21 cellular contexts compared by ENCODE assay signal in the genomic region with DNA sequence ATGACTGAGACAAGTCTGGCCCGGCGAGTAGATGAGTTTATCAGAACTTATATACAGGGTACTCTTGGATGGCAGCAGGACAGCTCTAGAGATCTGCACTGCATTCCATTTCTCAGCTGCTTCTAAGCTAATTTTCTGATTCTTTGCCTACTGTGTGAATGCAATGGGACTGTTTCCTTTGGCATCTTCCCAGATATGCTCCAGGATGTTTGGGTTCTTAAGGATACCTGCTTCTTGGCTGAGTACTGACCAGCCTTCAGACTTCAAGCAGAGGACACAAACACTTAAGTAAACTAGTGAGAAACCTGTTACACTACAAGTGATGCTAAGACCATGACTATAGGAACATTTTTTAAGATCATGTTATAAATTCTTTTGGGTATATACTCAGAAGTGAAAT.
DNase-seq lines count a peak whose midpoint lies in the region; ATAC-seq, FAIRE-seq and TF ChIP-seq lines count a peak whose summit lies in the region.
"Had no signal": no experiment of that assay in that cellular context is flagged by ENCODE, and none has a peak within 500 bp of the region (broad histone marks: within the 10 kb centered on the region; RNA-seq: fewer than 3 reads in every experiment).

No MANE protein-coding gene starts in this region.

- TF ChIP-seq EP300 in H1 (IDR thresholded peaks at IDR 0.05; ENCODE audit: borderline replicate concordance in 1 of 2, low read depth in 2 of 2, low read length in 2 of 2) (no peak), esophagus muscularis mucosa (IDR thresholded peaks at IDR 0.05) (no peak)

- H4K8ac ChIP-seq in H1 (ENCODE audit: extremely low read depth, insufficient read depth, low read length), result no peak overlapping the region

- H3K27ac Mint-ChIP-seq in MCF 10A (ENCODE audit: low read depth, unreplicated experiment) (no peak overlapping the region), neural progenitor cell (no peak overlapping the region)
- H3K27ac Mint-ChIP-seq: B cell; CD4-positive, CD25-positive, alpha-beta regulatory T cell; CD8-positive, alpha-beta T cell; H9 had no signal

- no peaks in the 10 kb centered on the region for H3K4me1 ChIP-seq in breast epithelium
- no peaks in the 10 kb centered on the region for H3K4me1 ChIP-seq in H1 (replicated peaks in 1 of 4; ENCODE audit: control insufficient read depth in 3 of 4, insufficient read depth in 4 of 4, low read length in 3 of 4)
- H3K4me1 ChIP-seq in neural progenitor cell, result no peaks in the 10 kb centered on the region
- H3K4me1 ChIP-seq in esophagus muscularis mucosa, result no peaks in the 10 kb centered on the region
- H3K4me1 ChIP-seq: BLaER1, Caco-2 had no signal

- H3F3A ChIP-seq in neural progenitor cell (ENCODE audit: low read depth), result no peaks in the 10 kb centered on the region

- no peak overlapping the region for H2BK15ac ChIP-seq in H1 (ENCODE audit: low read length)

- no peak for TF ChIP-seq RAD21 in H1 (IDR thresholded peaks at IDR 0.05 in 1 of 2, conservative IDR thresholded peaks at IDR 0.05 in 1 of 2; ENCODE audit: low read depth in 2 of 2, low read length in 2 of 2)

- no peak overlapping the region for H2BK120ac ChIP-seq in H1 (replicated peaks; ENCODE audit: low read depth, low read length)

- POLR2A ChIA-PET in MCF 10A (lab: Yijun Ruan, JAX) (no interaction called here), H1 (lab: Charles Lee; ENCODE audit: partially characterized antibody) (no interaction called here)

- H4K20me1 ChIP-seq in H1 (replicated peaks in 1 of 2; ENCODE audit: control insufficient read depth in 1 of 2, insufficient read depth in 2 of 2, low read length in 2 of 2) (no peaks in the 10 kb centered on the region), neural progenitor cell (ENCODE audit: low read depth) (no peaks in the 10 kb centered on the region)
- H4K20me1 ChIP-seq: BLaER1 had no signal

- WGBS in H1 (ENCODE audit: extremely low coverage in 1 of 2, insufficient coverage in 1 of 2, insufficient read length in 1 of 2, insufficient replicate concordance in 2 of 2, low coverage in 1 of 2, low lambda C conversion rate in 2 of 2, missing lambda C conversion rate in 1 of 2), 2 experiments, result 94% methylated on average over 2 of the region's 2 CpGs; no CpG with 5 or more reads in 1 of the 2 experiments
- WGBS in esophagus muscularis mucosa, result 68% methylated on average over 2 of the region's 2 CpGs

- CTCF ChIA-PET in MCF 10A (lab: Yijun Ruan, JAX), result no interaction called here
- CTCF ChIA-PET in H1 (lab: Charles Lee; ENCODE audit: partially characterized antibody), result no interaction called here

- no peak for TF ChIP-seq CTCF in MCF 10A (IDR thresholded peaks at IDR 0.05; ENCODE audit: unreplicated experiment)
- no peak for TF ChIP-seq CTCF in breast epithelium (IDR thresholded peaks at IDR 0.05)
- no peak for TF ChIP-seq CTCF in H1 (IDR thresholded peaks at IDR 0.05; ENCODE audit: control extremely low read depth in 1 of 3, insufficient read depth in 1 of 3, low read depth in 1 of 3, low read length in 3 of 3)
- no peak for TF ChIP-seq CTCF in neural progenitor cell (IDR thresholded peaks at IDR 0.05)
- no peak for TF ChIP-seq CTCF in esophagus muscularis mucosa (IDR thresholded peaks at IDR 0.05)

- no peak overlapping the region for H3K4ac ChIP-seq in H1 (replicated peaks; ENCODE audit: insufficient read length, low read depth, low read length)

- DNase-seq in MCF 10A (ENCODE audit: unreplicated experiment) (peak; percentile 67), breast epithelium (ENCODE audit: low spot score in 2 of 2) (no peak), H1 (ENCODE audit: low read depth in 1 of 2, low spot score in 2 of 2) (no peak), neural progenitor cell (ENCODE audit: low spot score) (no peak), retina (no peak), esophagus muscularis mucosa (ENCODE audit: extremely low spot score) (no peak)
- DNase-seq: Caco-2; CD4-positive, CD25-positive, alpha-beta regulatory T cell; CD8-positive, alpha-beta T cell; DMS153; DND-41; GM23248; H9 had no signal

- no peak overlapping the region for H3K27ac ChIP-seq in breast epithelium
- H3K27ac ChIP-seq in H1 (ENCODE audit: low read depth, low read length), result no peak overlapping the region
- H3K27ac ChIP-seq in neural progenitor cell, result no peak overlapping the region
- no peak overlapping the region for H3K27ac ChIP-seq in esophagus muscularis mucosa (replicated peaks in 1 of 4)
- H3K27ac ChIP-seq: 22Rv1, BLaER1, C4-2B, GM23248 had no signal

- H3K4me3 Mint-ChIP-seq in MCF 10A (ENCODE audit: unreplicated experiment) (no peak overlapping the region), neural progenitor cell (no peak overlapping the region)
- H3K4me3 Mint-ChIP-seq: B cell; CD4-positive, CD25-positive, alpha-beta regulatory T cell; CD8-positive, alpha-beta T cell; H9 had no signal

- H3K4me2 ChIP-seq in H1 (ENCODE audit: insufficient read depth in 1 of 2, low read depth in 2 of 2, low read length in 2 of 2), result no peak overlapping the region
- no peak overlapping the region for H3K4me2 ChIP-seq in neural progenitor cell
- H3K4me2 ChIP-seq: BLaER1 had no signal

- H3K4me1 Mint-ChIP-seq in MCF 10A (ENCODE audit: insufficient read depth, unreplicated experiment) (no peaks in the 10 kb centered on the region), neural progenitor cell (no peaks in the 10 kb centered on the region)
- H3K4me1 Mint-ChIP-seq: B cell; CD4-positive, CD25-positive, alpha-beta regulatory T cell; H9 had no signal

- BruUV-seq in MCF 10A (replicated peaks; lab: Mats Ljungman, UMichigan), result no TSS peak

- no peaks in the 10 kb centered on the region for H3K23me2 ChIP-seq in H1 (ENCODE audit: low read depth, low read length)

- H3K18ac ChIP-seq in H1 (ENCODE audit: extremely low read depth, low read length), result no peak overlapping the region

- no peak overlapping the region for H3K23ac ChIP-seq in H1 (ENCODE audit: insufficient read length)

- no peak overlapping the region for H4K91ac ChIP-seq in H1 (replicated peaks; ENCODE audit: insufficient read length, low read length)

- no peak overlapping the region for H2BK5ac ChIP-seq in H1 (ENCODE audit: low read depth, low read length)

- H3K9me3 Mint-ChIP-seq in MCF 10A (ENCODE audit: unreplicated experiment), result no peaks in the 10 kb centered on the region
- no peaks in the 10 kb centered on the region for H3K9me3 Mint-ChIP-seq in neural progenitor cell
- H3K9me3 Mint-ChIP-seq: H9 had no signal

- no peak overlapping the region for H4K5ac ChIP-seq in H1 (ENCODE audit: insufficient read length, low read depth, low read length)

- H3K9me3 ChIP-seq in breast epithelium (no peaks in the 10 kb centered on the region), H1 (ENCODE audit: insufficient read depth in 2 of 2, low read depth in 1 of 2, low read length in 1 of 2) (no peaks in the 10 kb centered on the region), neural progenitor cell (ENCODE audit: low read depth) (no peaks in the 10 kb centered on the region), esophagus muscularis mucosa (no peaks in the 10 kb centered on the region)
- H3K9me3 ChIP-seq: BLaER1 had no signal

- H2AFZ ChIP-seq in H1 (ENCODE audit: low read length), result peak overlapping the region; percentile 61; the same call in 1 of the 2 replicates
- peak overlapping the region; percentile 59 for H2AFZ ChIP-seq in neural progenitor cell (replicated peaks)
- H2AFZ ChIP-seq: GM23248 had no signal

- H3K36me3 ChIP-seq in breast epithelium, result no peaks in the 10 kb centered on the region
- H3K36me3 ChIP-seq in H1 (ENCODE audit: control insufficient read depth in 2 of 4, insufficient read depth in 4 of 4, low read length in 3 of 4), result no peaks in the 10 kb centered on the region; a peak in 1 of 8 replicates
- no peaks in the 10 kb centered on the region for H3K36me3 ChIP-seq in neural progenitor cell
- H3K36me3 ChIP-seq in esophagus muscularis mucosa, result no peaks in the 10 kb centered on the region
- H3K36me3 ChIP-seq: BLaER1 had no signal

- H2AK5ac ChIP-seq in H1 (ENCODE audit: low read depth, low read length), result no peak overlapping the region

- no peak overlapping the region for H3K14ac ChIP-seq in H1 (ENCODE audit: insufficient read length)

- no peak overlapping the region for H3K56ac ChIP-seq in H1 (replicated peaks; ENCODE audit: insufficient read length, low read depth, low read length)

- no peak overlapping the region for H2BK12ac ChIP-seq in H1 (ENCODE audit: low read depth, low read length)

- H3K27me3 ChIP-seq in breast epithelium (no peaks in the 10 kb centered on the region), H1 (replicated peaks in 1 of 4; ENCODE audit: control insufficient read depth in 3 of 4, extremely low read depth in 1 of 4, insufficient read depth in 3 of 4, low read length in 3 of 4) (no peaks in the 10 kb centered on the region), neural progenitor cell (no peaks in the 10 kb centered on the region), esophagus muscularis mucosa (no peaks in the 10 kb centered on the region)
- H3K27me3 ChIP-seq: BLaER1 had no signal

- H3K9ac ChIP-seq in H1 (replicated peaks in 1 of 4; ENCODE audit: extremely low read depth in 1 of 4, low read depth in 3 of 4, low read length in 3 of 4), result no peak overlapping the region
- no peak overlapping the region for H3K9ac ChIP-seq in neural progenitor cell
- H3K9ac ChIP-seq: BLaER1, GM23248 had no signal

- intact Hi-C loops in MCF 10A (cut with micrococcal nuclease), result no loop called here
- intact Hi-C loops in breast epithelium (cut with DNase I; ENCODE audit: low total_unique reads), result no loop called here
- intact Hi-C loops in esophagus muscularis mucosa (cut with DNase I), result no loop called here

- H3K79me1 ChIP-seq in H1 (ENCODE audit: low read depth, low read length), result no peaks in the 10 kb centered on the region

- TF ChIP-seq POLR2A in breast epithelium (IDR thresholded peaks at IDR 0.05), result no peak
- no peak for TF ChIP-seq POLR2A in H1 (IDR thresholded peaks at IDR 0.05; ENCODE audit: control extremely low read depth in 1 of 2, low read depth in 2 of 2, low read length in 2 of 2)
- TF ChIP-seq POLR2A in esophagus muscularis mucosa (IDR thresholded peaks at IDR 0.05; ENCODE audit: low read depth), result no peak

- no peaks in the 10 kb centered on the region for H3K36me3 Mint-ChIP-seq in MCF 10A (ENCODE audit: insufficient read depth, unreplicated experiment)
- H3K36me3 Mint-ChIP-seq in neural progenitor cell, result no peaks in the 10 kb centered on the region
- H3K36me3 Mint-ChIP-seq: CD4-positive, CD25-positive, alpha-beta regulatory T cell; CD8-positive, alpha-beta T cell had no signal

- no peaks in the 10 kb centered on the region for H3K27me3 Mint-ChIP-seq in MCF 10A (ENCODE audit: insufficient read depth, unreplicated experiment)
- no peaks in the 10 kb centered on the region for H3K27me3 Mint-ChIP-seq in neural progenitor cell (ENCODE audit: insufficient read depth, low read depth)
- H3K27me3 Mint-ChIP-seq: B cell; CD4-positive, CD25-positive, alpha-beta regulatory T cell had no signal

- H3K79me2 ChIP-seq in H1 (ENCODE audit: control insufficient read depth in 1 of 2, insufficient read depth in 2 of 2, low read length in 2 of 2), result no peaks in the 10 kb centered on the region
- H3K79me2 ChIP-seq in neural progenitor cell (ENCODE audit: low read depth), result no peaks in the 10 kb centered on the region

- H3K4me3 ChIP-seq in breast epithelium (no peak overlapping the region), H1 (ENCODE audit: extremely low read depth in 1 of 4, insufficient read depth in 2 of 4, low read depth in 3 of 4, low read length in 4 of 4) (no peak overlapping the region), neural progenitor cell (no peak overlapping the region), esophagus muscularis mucosa (no peak overlapping the region)
- H3K4me3 ChIP-seq: BLaER1, GM23248 had no signal

- no peak for FAIRE-seq in H1 (lab: Jason Lieb, UNC)
- FAIRE-seq: A204.1, GM12892 had no signal

- no peak for ATAC-seq in HG03439 (IDR thresholded peaks at IDR 0.05; ENCODE audit: unreplicated experiment)
- ATAC-seq: CD8-positive, alpha-beta T cell; HCT116 had no signal

- no peak overlapping the region for H2BK20ac ChIP-seq in H1 (ENCODE audit: low read length)
